In the genomic region with DNA sequence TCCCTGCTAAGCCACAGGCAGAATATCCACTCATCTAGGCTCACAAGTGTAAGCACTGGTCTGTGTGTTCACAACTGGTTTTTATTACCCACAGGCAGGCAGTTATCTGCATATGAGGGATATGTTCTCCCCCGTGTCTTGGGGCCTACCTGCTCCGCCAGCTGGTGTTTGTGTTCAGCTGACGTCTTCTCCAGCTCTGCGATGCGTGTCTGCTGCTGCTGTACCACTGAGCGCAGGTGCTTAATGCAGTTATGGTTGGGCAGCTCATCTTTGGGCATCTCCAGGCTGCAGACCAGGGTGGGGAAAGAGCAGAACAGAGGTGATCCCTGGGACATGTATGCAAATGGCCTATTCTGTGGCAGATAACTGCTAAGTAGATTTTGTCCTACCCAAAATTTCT, we compare ENCODE assay signal across 1 cellular context.
TF ChIP-seq lines count a peak whose summit lies in the region.

No MANE protein-coding gene starts in this region.

TF ChIP-seq in H1, 55 proteins besides CTCF, POLR2A, EP300 and RAD21:
- TF ChIP-seq RFX5 (IDR thresholded peaks at IDR 0.05; ENCODE audit: borderline replicate concordance, low read depth, low read length) (no peak), SP4 (IDR thresholded peaks at IDR 0.05; ENCODE audit: low read length) (no peak), POLR2AphosphoS5 (IDR thresholded peaks at IDR 0.05; ENCODE audit: low read depth, low read length) (peak; percentile 39), RBBP5 (IDR thresholded peaks at IDR 0.05; ENCODE audit: borderline replicate concordance, low read depth, low read length) (no peak), NRF1 (IDR thresholded peaks at IDR 0.05; ENCODE audit: low read depth, low read length) (no peak)
